ENCODE assay signal across 39 cellular contexts in genomic region chr2:134862069-134862468, GRCh38. TPM values are rescaled to one million over a fixed set of nuclear protein-coding genes. Genes with fewer than 3 reads are reported as not detected.
"Had no signal": no experiment of that assay in that cellular context is flagged by ENCODE, and none has a peak within 500 bp of the region (broad histone marks: within the 10 kb centered on the region; RNA-seq: fewer than 3 reads in every experiment).

No MANE protein-coding gene starts in this region.

- H3K27ac ChIP-seq: PC-9, RWPE1, WERI-Rb-1 had no signal

- H3K4me3 ChIP-seq: MG63, PC-9 had no signal

- DNase-seq: activated CD4-positive, alpha-beta memory T cell treated with anti-CD3 and anti-CD28 coated beads, Interleukin-2, amount 10 ng/mL, durations not matched to agents 7 days and 5 days; activated CD4-positive, alpha-beta T cell treated with anti-CD3 and anti-CD28 coated beads for 1 hour; activated CD4-positive, alpha-beta T cell treated with anti-CD3 and anti-CD28 coated beads for 48 hours; activated CD4-positive, CD25-positive, alpha-beta regulatory T cell; activated CD8-positive, alpha-beta memory T cell treated with anti-CD3 and anti-CD28 coated beads for 24 hours; activated CD8-positive, alpha-beta memory T cell treated with anti-CD3 and anti-CD28 coated beads, Interleukin-2, amount 10 ng/mL, durations not matched to agents 7 days and 5 days; activated effector memory CD4-positive, alpha-beta T cell treated with anti-CD3 and anti-CD28 coated beads, Interleukin-2, amount 50 U/mL, for 16 hours; activated naive CD4-positive, alpha-beta T cell; activated naive CD4-positive, alpha-beta T cell treated with anti-CD3 and anti-CD28 coated beads, Interleukin-2, amount 50 U/mL, for 16 hours; activated naive CD8-positive, alpha-beta T cell treated with anti-CD3 and anti-CD28 coated beads for 36 hours; activated T-cell treated with anti-CD3 and anti-CD28 coated beads, Interleukin-2, amount 50 U/mL, for 1 hour; activated T-cell treated with anti-CD3 and anti-CD28 coated beads, Interleukin-2, amount 50 U/mL, for 72 hours; amniotic stem cell; aorta; Karpas-422; KBM-7; MG63; NCI-H1048; NCI-H1105 treated with DMSO at 0.1 percent for 48 hours; NCI-H1436; NCI-H1694; NCI-H1930; NCI-H2081 treated with DMSO at 0.1 percent for 48 hours; NCI-H345; NCI-H526; NCI-H748 treated with DMSO at 0.1 percent for 48 hours; NK-92 treated with Interleukin-12 subunit alpha and Interleukin-12 subunit beta, amount 100 ng/mL, for 24 hours; PC-9; Right ventricle myocardium superior; SW 1271; T1000; WERI-Rb-1 had no signal

- H3K36me3 ChIP-seq: MG63, WERI-Rb-1 had no signal

- H3K9me3 ChIP-seq: MG63 had no signal

- H3K27me3 ChIP-seq: MG63 had no signal

- ATAC-seq: activated CD8-positive, alpha-beta memory T cell treated with anti-CD3 and anti-CD28 coated beads, Interleukin-2, amount 10 ng/mL, durations not matched to agents 7 days and 5 days; activated T-cell treated with anti-CD3 and anti-CD28 coated beads, Interleukin-2, amount 50 U/mL, for 72 hours; activated T-helper 17 cell treated with anti-CD3 and anti-CD28 coated beads, Interleukin-2, amount 50 U/mL, for 72 hours had no signal

RNA-seq across cellular contexts. Expression of gene ACMSD, which starts 23.7 kb away (rescaled TPM):
- total RNA-seq: activated CD4-positive, alpha-beta memory T cell treated with anti-CD3 and anti-CD28 coated beads, Interleukin-2, amount 10 ng/mL, durations not matched to agents 7 days and 5 days; activated CD8-positive, alpha-beta memory T cell treated with anti-CD3 and anti-CD28 coated beads, Interleukin-2, amount 10 ng/mL, durations not matched to agents 7 days and 5 days; activated naive CD8-positive, alpha-beta T cell treated with anti-CD3 and anti-CD28 coated beads for 36 hours; activated T-cell treated with anti-CD3 and anti-CD28 coated beads, Interleukin-2, amount 50 U/mL, for 72 hours; activated T-helper 17 cell treated with anti-CD3 and anti-CD28 coated beads, Interleukin-2, amount 50 U/mL, for 72 hours; aorta; cardiac septum; NCI-H460; OCI-LY7; PC-9; Right ventricle myocardium superior; T-helper 1 cell treated with Interleukin-12 subunit alpha and Interleukin-12 subunit beta and Interleukin-4 antibody, amounts not matched to agents 30 ng/mL and 1 ng/mL, for 36 hours; T-helper 2 cell treated with Interferon-gamma antibody and Interleukin-4, amounts not matched to agents 100 ng/mL and 5 ng/mL, for 36 hours had no signal
